1 cellular context compared by ENCODE assay signal in the genomic region with DNA sequence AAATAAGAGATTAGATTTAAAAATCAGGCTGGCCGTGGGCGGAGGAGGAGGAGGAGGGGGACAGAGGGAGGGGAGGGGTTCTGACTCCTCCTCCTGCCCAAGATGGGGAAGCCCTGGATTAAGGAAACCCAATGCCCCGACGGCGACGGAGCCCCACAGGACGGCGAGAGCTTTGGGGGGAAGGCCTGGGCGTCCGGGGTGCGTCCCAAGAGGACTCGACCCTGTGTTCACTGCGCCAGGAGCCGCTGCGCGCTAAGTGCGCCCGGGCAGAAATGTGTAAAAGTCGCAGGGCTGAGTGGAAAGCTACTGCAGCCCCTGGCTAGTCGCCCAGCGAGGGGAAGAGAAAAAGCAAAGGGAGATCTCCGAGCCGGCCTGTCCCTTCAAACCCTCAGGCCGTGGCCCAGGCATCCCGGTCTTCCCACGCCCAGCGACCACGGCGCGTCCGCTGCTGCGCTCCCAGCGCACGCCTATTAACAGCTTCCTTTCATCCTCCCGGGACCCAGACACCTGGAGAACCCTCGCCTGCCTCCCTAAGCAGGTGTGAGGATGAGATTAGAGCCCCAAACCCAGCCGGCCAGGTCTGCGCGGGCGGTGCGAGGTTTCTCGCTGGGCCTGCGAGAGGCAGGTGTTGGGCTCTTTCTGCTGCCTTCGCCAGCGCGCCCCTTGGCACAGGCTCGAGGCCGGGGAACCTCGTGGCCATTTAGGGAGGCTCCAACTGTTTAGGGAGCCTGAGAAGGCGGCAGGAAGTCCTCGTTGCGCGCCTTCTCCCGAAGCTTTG.
TF ChIP-seq lines count a peak whose summit lies in the region.

No MANE protein-coding gene starts in this region.

TF ChIP-seq in SK-N-SH, 30 proteins besides CTCF, POLR2A, EP300 and RAD21 (continued from another document):
- TF ChIP-seq, protein P1, sequence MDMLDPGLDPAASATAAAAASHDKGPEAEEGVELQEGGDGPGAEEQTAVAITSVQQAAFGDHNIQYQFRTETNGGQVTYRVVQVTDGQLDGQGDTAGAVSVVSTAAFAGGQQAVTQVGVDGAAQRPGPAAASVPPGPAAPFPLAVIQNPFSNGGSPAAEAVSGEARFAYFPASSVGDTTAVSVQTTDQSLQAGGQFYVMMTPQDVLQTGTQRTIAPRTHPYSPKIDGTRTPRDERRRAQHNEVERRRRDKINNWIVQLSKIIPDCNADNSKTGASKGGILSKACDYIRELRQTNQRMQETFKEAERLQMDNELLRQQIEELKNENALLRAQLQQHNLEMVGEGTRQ (IDR thresholded peaks at IDR 0.05; ENCODE audit: borderline replicate concordance, low read depth, low read length), result no peak
- TF ChIP-seq TCF12 (IDR thresholded peaks at IDR 0.05) (no peak), NFIC (IDR thresholded peaks at IDR 0.05; ENCODE audit: borderline replicate concordance) (no peak), JUND (IDR thresholded peaks at IDR 0.05) (no peak), CHD2 (IDR thresholded peaks at IDR 0.05; ENCODE audit: low read length, partially characterized antibody) (no peak), POLR2AphosphoS5 (IDR thresholded peaks at IDR 0.05; ENCODE audit: low read depth, low read length) (no peak), GATA2 (CRISPR knock-in tag; IDR thresholded peaks at IDR 0.05) (no peak), YY1 (IDR thresholded peaks at IDR 0.05; ENCODE audit: low read depth) (no peak), NRF1 (IDR thresholded peaks at IDR 0.05; ENCODE audit: low read depth, low read length) (no peak), MEF2A (IDR thresholded peaks at IDR 0.05; ENCODE audit: borderline replicate concordance, low read depth) (no peak), FOXJ3 (CRISPR knock-in tag; IDR thresholded peaks at IDR 0.05) (no peak), RFX5 (IDR thresholded peaks at IDR 0.05; ENCODE audit: low read length) (no peak), ELF1 (IDR thresholded peaks at IDR 0.05) (no peak), MXI1 (IDR thresholded peaks at IDR 0.05; ENCODE audit: low read depth, low read length) (no peak)
- TF ChIP-seq, protein P2, sequence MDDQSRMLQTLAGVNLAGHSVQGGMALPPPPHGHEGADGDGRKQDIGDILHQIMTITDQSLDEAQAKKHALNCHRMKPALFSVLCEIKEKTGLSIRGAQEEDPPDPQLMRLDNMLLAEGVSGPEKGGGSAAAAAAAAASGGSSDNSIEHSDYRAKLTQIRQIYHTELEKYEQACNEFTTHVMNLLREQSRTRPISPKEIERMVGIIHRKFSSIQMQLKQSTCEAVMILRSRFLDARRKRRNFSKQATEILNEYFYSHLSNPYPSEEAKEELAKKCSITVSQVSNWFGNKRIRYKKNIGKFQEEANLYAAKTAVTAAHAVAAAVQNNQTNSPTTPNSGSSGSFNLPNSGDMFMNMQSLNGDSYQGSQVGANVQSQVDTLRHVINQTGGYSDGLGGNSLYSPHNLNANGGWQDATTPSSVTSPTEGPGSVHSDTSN (IDR thresholded peaks at IDR 0.05), result no peak
- TF ChIP-seq, protein P3, sequence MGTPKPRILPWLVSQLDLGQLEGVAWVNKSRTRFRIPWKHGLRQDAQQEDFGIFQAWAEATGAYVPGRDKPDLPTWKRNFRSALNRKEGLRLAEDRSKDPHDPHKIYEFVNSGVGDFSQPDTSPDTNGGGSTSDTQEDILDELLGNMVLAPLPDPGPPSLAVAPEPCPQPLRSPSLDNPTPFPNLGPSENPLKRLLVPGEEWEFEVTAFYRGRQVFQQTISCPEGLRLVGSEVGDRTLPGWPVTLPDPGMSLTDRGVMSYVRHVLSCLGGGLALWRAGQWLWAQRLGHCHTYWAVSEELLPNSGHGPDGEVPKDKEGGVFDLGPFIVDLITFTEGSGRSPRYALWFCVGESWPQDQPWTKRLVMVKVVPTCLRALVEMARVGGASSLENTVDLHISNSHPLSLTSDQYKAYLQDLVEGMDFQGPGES (IDR thresholded peaks at IDR 0.05; ENCODE audit: low read depth, low read length), result no peak
- TF ChIP-seq, protein P4, sequence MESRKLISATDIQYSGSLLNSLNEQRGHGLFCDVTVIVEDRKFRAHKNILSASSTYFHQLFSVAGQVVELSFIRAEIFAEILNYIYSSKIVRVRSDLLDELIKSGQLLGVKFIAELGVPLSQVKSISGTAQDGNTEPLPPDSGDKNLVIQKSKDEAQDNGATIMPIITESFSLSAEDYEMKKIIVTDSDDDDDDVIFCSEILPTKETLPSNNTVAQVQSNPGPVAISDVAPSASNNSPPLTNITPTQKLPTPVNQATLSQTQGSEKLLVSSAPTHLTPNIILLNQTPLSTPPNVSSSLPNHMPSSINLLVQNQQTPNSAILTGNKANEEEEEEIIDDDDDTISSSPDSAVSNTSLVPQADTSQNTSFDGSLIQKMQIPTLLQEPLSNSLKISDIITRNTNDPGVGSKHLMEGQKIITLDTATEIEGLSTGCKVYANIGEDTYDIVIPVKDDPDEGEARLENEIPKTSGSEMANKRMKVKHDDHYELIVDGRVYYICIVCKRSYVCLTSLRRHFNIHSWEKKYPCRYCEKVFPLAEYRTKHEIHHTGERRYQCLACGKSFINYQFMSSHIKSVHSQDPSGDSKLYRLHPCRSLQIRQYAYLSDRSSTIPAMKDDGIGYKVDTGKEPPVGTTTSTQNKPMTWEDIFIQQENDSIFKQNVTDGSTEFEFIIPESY (IDR thresholded peaks at IDR 0.05; ENCODE audit: borderline replicate concordance, low read depth), result no peak
TF ChIP-seq in SK-N-SH: peak in this region for 0.
